8 cellular contexts compared by ENCODE assay signal in the genomic region with DNA sequence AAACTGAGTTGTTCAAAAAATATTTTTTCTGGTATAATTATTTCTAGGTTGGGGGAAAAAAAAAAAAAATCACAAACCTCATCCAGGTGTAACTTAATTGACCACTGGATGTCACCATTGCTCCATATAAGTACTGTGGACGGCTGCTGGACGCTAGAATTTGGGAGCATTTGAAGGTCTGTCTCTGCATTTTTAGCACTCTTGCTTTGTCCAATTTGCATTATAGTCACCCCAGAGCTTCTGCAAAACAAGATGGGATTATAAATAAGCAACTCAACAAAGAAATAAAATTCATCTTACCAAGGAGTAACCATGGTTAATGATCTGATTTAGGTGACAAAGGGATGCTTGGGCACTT.
DNase-seq lines count a peak whose midpoint lies in the region; ATAC-seq and TF ChIP-seq lines count a peak whose summit lies in the region.

No MANE protein-coding gene starts in this region.

- DNase-seq in GM12865 (ENCODE audit: low read depth) (peak; percentile 19), NCI-H146 treated with DMSO at 0.1 percent for 48 hours (lab: John Stamatoyannopoulos, UW; ENCODE audit: unreplicated experiment) (peak; percentile 38), cerebellar cortex (ENCODE audit: low spot score) (peak; percentile 87), neural crest cell (ENCODE audit: low read depth, low spot score) (no peak), middle frontal gyrus (ENCODE audit: extremely low spot score, low spot score) (no peak)
- no peak for DNase-seq in activated T-cell treated with anti-CD3 and anti-CD28 coated beads, Interleukin-2, amount 50 U/mL, for 48 hours
- no peak for DNase-seq in activated naive CD8-positive, alpha-beta T cell treated with anti-CD3 and anti-CD28 coated beads, Interleukin-2, amount 50 U/mL, for 24 hours

- no peaks in the 10 kb centered on the region for H3K36me3 Mint-ChIP-seq in neural crest cell (ENCODE audit: low read depth)
- no peaks in the 10 kb centered on the region for H3K36me3 Mint-ChIP-seq in activated naive CD8-positive, alpha-beta T cell treated with anti-CD3 and anti-CD28 coated beads, Interleukin-2, amount 50 U/mL, for 24 hours (ENCODE audit: low read depth)

- no peak overlapping the region for H3K4me3 ChIP-seq in GM12865 (ENCODE audit: low read depth, low read length)

- H3K27ac Mint-ChIP-seq in neural crest cell (ENCODE audit: unreplicated experiment): no peak overlapping the region
- H3K27ac Mint-ChIP-seq in activated naive CD8-positive, alpha-beta T cell treated with anti-CD3 and anti-CD28 coated beads, Interleukin-2, amount 50 U/mL, for 24 hours: no peak overlapping the region

- TF ChIP-seq CTCF in GM12865 (IDR thresholded peaks at IDR 0.05; ENCODE audit: insufficient read depth, low read depth, low read length, missing control alignments) (peak; percentile 17), neural crest cell (conservative IDR thresholded peaks at IDR 0.05) (peak; percentile 80)

- no peak overlapping the region for H3K4me3 Mint-ChIP-seq in neural crest cell
- no peak overlapping the region for H3K4me3 Mint-ChIP-seq in activated naive CD8-positive, alpha-beta T cell treated with anti-CD3 and anti-CD28 coated beads, Interleukin-2, amount 50 U/mL, for 24 hours

- H3K4me1 Mint-ChIP-seq in neural crest cell: peaks cover 6% of the 10 kb centered on the region
- H3K4me1 Mint-ChIP-seq in activated naive CD8-positive, alpha-beta T cell treated with anti-CD3 and anti-CD28 coated beads, Interleukin-2, amount 50 U/mL, for 24 hours: no peaks in the 10 kb centered on the region

- H3K9me3 Mint-ChIP-seq in neural crest cell: no peaks in the 10 kb centered on the region
- no peaks in the 10 kb centered on the region for H3K9me3 Mint-ChIP-seq in activated naive CD8-positive, alpha-beta T cell treated with anti-CD3 and anti-CD28 coated beads, Interleukin-2, amount 50 U/mL, for 24 hours

- H3K27me3 Mint-ChIP-seq in neural crest cell (ENCODE audit: low read depth): no peaks in the 10 kb centered on the region
- no peaks in the 10 kb centered on the region for H3K27me3 Mint-ChIP-seq in activated naive CD8-positive, alpha-beta T cell treated with anti-CD3 and anti-CD28 coated beads, Interleukin-2, amount 50 U/mL, for 24 hours

- ATAC-seq in GM21786 (IDR thresholded peaks at IDR 0.05; ENCODE audit: unreplicated experiment): no peak
- no peak for ATAC-seq in activated naive CD8-positive, alpha-beta T cell treated with anti-CD3 and anti-CD28 coated beads, Interleukin-2, amount 50 U/mL, for 24 hours

Comparison
In these comparisons a context has a peak if more than half of its experiments do, and no peak if none do; other contexts are left out.
1. DNase-seq: peak in GM12865 (single experiment), NCI-H146 treated with DMSO at 0.1 percent for 48 hours (single experiment) and cerebellar cortex (single experiment); none in neural crest cell (single experiment), activated T-cell treated with anti-CD3 and anti-CD28 coated beads, Interleukin-2, amount 50 U/mL, for 48 hours (0 of 2), activated naive CD8-positive, alpha-beta T cell treated with anti-CD3 and anti-CD28 coated beads, Interleukin-2, amount 50 U/mL, for 24 hours (single experiment) and middle frontal gyrus (single experiment).